In genomic region chr19:6209233-6209632, GRCh38 we compare ENCODE assay signal across 18 cellular contexts.
"Had no signal": no experiment of that assay in that cellular context is flagged by ENCODE, and none has a peak within 500 bp of the region (broad histone marks: within the 10 kb centered on the region; RNA-seq: fewer than 3 reads in every experiment).

No MANE protein-coding gene starts in this region.

- H3K27ac ChIP-seq: body of pancreas, coronary artery, suprapubic skin had no signal

- FAIRE-seq: endothelial cell of umbilical vein had no signal

- H3K4me3 ChIP-seq: body of pancreas, coronary artery, lung, spleen, suprapubic skin had no signal

- H3K4me1 ChIP-seq: body of pancreas, suprapubic skin had no signal

- ATAC-seq: activated CD8-positive, alpha-beta T cell treated with anti-CD3 and anti-CD28 coated beads for 36 hours; body of pancreas; left colon; sciatic nerve had no signal

- DNase-seq: activated CD4-positive, alpha-beta T cell treated with anti-CD3 and anti-CD28 coated beads for 4 hours; activated CD8-positive, alpha-beta T cell treated with anti-CD3 and anti-CD28 coated beads for 36 hours; activated gamma-delta T cell treated with Interleukin-2 at 50 U/mL for 16 hours; activated naive CD8-positive, alpha-beta T cell treated with anti-CD3 and anti-CD28 coated beads for 36 hours; activated T-cell treated with anti-CD3 and anti-CD28 coated beads, Interleukin-2, amount 50 U/mL, for 48 hours; amygdala; body of pancreas; central memory CD4-positive, alpha-beta T cell; effector CD4-positive, alpha-beta T cell; foreskin fibroblast; left colon; midbrain; spleen had no signal

- H3K9me3 ChIP-seq: body of pancreas, spleen, suprapubic skin had no signal

- H3K27me3 ChIP-seq: body of pancreas, spleen, suprapubic skin had no signal
